Comparison of ENCODE assay signal across 8 cellular contexts in the genomic region with DNA sequence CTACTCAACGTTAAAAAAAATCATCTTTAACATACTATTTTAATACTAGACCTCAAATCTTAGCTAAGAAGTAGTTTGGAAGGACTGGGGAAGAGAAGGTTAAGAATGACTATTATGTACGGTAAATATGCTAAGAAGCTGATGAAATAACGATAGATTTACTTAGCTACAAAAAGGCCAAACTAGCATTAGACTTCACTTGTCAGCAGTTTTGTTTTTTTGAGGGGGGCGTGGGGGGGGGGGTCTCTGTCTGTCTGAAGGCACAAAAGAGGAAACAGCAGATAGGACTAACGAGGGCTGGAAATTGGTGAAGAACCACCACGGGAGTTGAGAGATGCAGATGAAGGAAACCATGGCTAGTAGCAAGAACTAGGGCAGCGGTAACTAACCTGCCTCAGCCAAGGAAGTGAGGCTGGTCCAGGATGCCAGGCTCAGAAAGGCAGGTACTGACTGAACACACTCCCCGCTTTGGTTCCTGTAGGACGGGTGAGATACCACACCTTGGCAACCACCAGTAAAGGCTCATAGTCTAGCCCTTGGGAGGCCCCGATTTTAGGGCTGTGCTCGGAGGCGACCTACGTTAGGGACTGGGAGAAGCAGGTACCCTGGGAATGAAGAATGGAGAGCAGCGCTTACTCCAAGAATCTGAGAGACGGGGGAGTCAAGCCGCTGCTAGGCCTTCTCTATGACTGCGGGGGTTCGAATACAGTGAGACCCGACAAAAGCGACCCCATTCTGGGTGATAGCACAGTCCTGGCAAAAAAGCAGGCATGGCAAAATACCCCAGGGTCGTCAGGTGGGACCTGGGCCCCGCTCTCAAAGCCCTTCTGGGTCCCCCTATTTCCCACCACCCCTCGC. TPM values are rescaled to one million over a fixed set of nuclear protein-coding genes. Genes with fewer than 3 reads are reported as not detected.
DNase-seq lines count a peak whose midpoint lies in the region; ATAC-seq, FAIRE-seq and TF ChIP-seq lines count a peak whose summit lies in the region.

No MANE protein-coding gene starts in this region.

- peak overlapping the region; percentile 96 for H2AK5ac ChIP-seq in H1 (ENCODE audit: low read depth, low read length)

- TF ChIP-seq POLR2A in Peyer's patch (IDR thresholded peaks at IDR 0.05) (no peak), H1 (IDR thresholded peaks at IDR 0.05; ENCODE audit: control extremely low read depth in 1 of 2, low read depth in 2 of 2, low read length in 2 of 2) (peak in 1 of 2 experiments; percentile 60; a peak in 1 of 3 replicates)

- TF ChIP-seq EP300 in H1 (IDR thresholded peaks at IDR 0.05; ENCODE audit: borderline replicate concordance in 1 of 2, low read depth in 2 of 2, low read length in 2 of 2), result no peak

- H3K79me2 ChIP-seq in H1 (ENCODE audit: control insufficient read depth in 1 of 2, insufficient read depth in 2 of 2, low read length in 2 of 2), result peaks cover 3 to 55% of the 10 kb centered on the region in 2 experiments; a peak in 2 of 4 replicates

- peaks cover 39% of the 10 kb centered on the region for H3K4me1 ChIP-seq in BLaER1
- peaks cover 0 to 24% (median 4%) of the 10 kb centered on the region in 4 donors for H3K4me1 ChIP-seq in Peyer's patch
- H3K4me1 ChIP-seq in H1 (replicated peaks in 1 of 4; ENCODE audit: control insufficient read depth in 3 of 4, insufficient read depth in 4 of 4, low read length in 3 of 4), result peaks cover 2 to 14% (median 4%) of the 10 kb centered on the region in 4 experiments; a peak in 5 of 7 replicates

- H3K4me1 Mint-ChIP-seq in nephron, result peaks cover 27% of the 10 kb centered on the region

- no peaks in the 10 kb centered on the region; the same call in 1 of the 2 replicates for H3K79me1 ChIP-seq in H1 (ENCODE audit: low read depth, low read length)

- peaks cover 11% of the 10 kb centered on the region for H3K23me2 ChIP-seq in H1 (ENCODE audit: low read depth, low read length)

- H4K8ac ChIP-seq in H1 (ENCODE audit: extremely low read depth, insufficient read depth, low read length), result peak overlapping the region; percentile 93

- H3K23ac ChIP-seq in H1 (ENCODE audit: insufficient read length), result no peak overlapping the region

- no peaks in the 10 kb centered on the region for H3K27me3 ChIP-seq in BLaER1
- H3K27me3 ChIP-seq in Peyer's patch, result no peaks in the 10 kb centered on the region
- H3K27me3 ChIP-seq in H1 (replicated peaks in 1 of 4; ENCODE audit: control insufficient read depth in 3 of 4, extremely low read depth in 1 of 4, insufficient read depth in 3 of 4, low read length in 3 of 4), result no peaks in the 10 kb centered on the region; a peak in 1 of 7 replicates

- H2BK5ac ChIP-seq in H1 (ENCODE audit: low read depth, low read length), result peak overlapping the region; percentile 96; the same call in 1 of the 2 replicates

- peak overlapping the region; percentile 66; the same call in 1 of the 2 replicates for H2BK15ac ChIP-seq in H1 (ENCODE audit: low read length)

- H3K9me3 Mint-ChIP-seq in nephron, result no peaks in the 10 kb centered on the region

- peak overlapping the region; percentile 85 for H3K4me3 ChIP-seq in BLaER1
- peak overlapping the region; percentile 64 to 95 (median 78) for H3K4me3 ChIP-seq in Peyer's patch
- peak overlapping the region; percentile 81 to 97 (median 88) for H3K4me3 ChIP-seq in H1 (ENCODE audit: extremely low read depth in 1 of 4, insufficient read depth in 2 of 4, low read depth in 3 of 4, low read length in 4 of 4)

- peaks cover 8% of the 10 kb centered on the region; the same call in 1 of the 2 replicates for H4K20me1 ChIP-seq in BLaER1
- peaks cover 0 to 5% of the 10 kb centered on the region in 2 experiments for H4K20me1 ChIP-seq in H1 (replicated peaks in 1 of 2; ENCODE audit: control insufficient read depth in 1 of 2, insufficient read depth in 2 of 2, low read length in 2 of 2)

- 0 out of 2 replicates have a peak overlapping the region, but pooled peaks have one; percentile 12 for H2BK12ac ChIP-seq in H1 (ENCODE audit: low read depth, low read length)

- H3K27me3 Mint-ChIP-seq in nephron (ENCODE audit: low read depth), result no peaks in the 10 kb centered on the region

- DNase-seq in Peyer's patch, result no peak
- DNase-seq in H1 (ENCODE audit: low read depth in 1 of 2, low spot score in 2 of 2), result peak in 1 of 2 experiments; percentile 56
- no peak for DNase-seq in AML-193 (lab: John Stamatoyannopoulos, UW)
- no peak for DNase-seq in DMS153 treated with DMSO at 0.1 percent for 48 hours (lab: John Stamatoyannopoulos, UW; ENCODE audit: unreplicated experiment)
- DNase-seq in NCI-H2081 treated with DMSO at 0.1 percent for 48 hours (lab: John Stamatoyannopoulos, UW), result no peak

- H3K56ac ChIP-seq in H1 (replicated peaks; ENCODE audit: insufficient read length, low read depth, low read length), result peak overlapping the region; percentile 37

- WGBS in H1 (ENCODE audit: extremely low coverage in 1 of 2, insufficient coverage in 1 of 2, insufficient read length in 1 of 2, insufficient replicate concordance in 2 of 2, low coverage in 1 of 2, low lambda C conversion rate in 2 of 2, missing lambda C conversion rate in 1 of 2), 2 experiments, result 20% methylated on average over 23 of the region's 23 CpGs; no CpG with 5 or more reads in 1 of the 2 experiments

- H3K9me3 ChIP-seq in BLaER1 (no peaks in the 10 kb centered on the region), Peyer's patch (no peaks in the 10 kb centered on the region), H1 (ENCODE audit: insufficient read depth in 2 of 2, low read depth in 1 of 2, low read length in 1 of 2) (no peaks in the 10 kb centered on the region)

- H3K36me3 ChIP-seq in BLaER1 (peaks cover 49% of the 10 kb centered on the region), Peyer's patch (peaks cover 0 to 13% (median 0%) of the 10 kb centered on the region in 3 donors), H1 (ENCODE audit: control insufficient read depth in 2 of 4, insufficient read depth in 4 of 4, low read length in 3 of 4) (peaks cover 0 to 22% (median 10%) of the 10 kb centered on the region in 4 experiments; a peak in 4 of 8 replicates)

- ATAC-seq in GM21619 (IDR thresholded peaks at IDR 0.05; ENCODE audit: unreplicated experiment), result peak; percentile 16

- peak overlapping the region; percentile 92 to 99 (median 97) for H3K27ac Mint-ChIP-seq in nephron

- H3K4me2 ChIP-seq in BLaER1, result peak overlapping the region; percentile 93
- H3K4me2 ChIP-seq in H1 (ENCODE audit: insufficient read depth in 1 of 2, low read depth in 2 of 2, low read length in 2 of 2), result peak overlapping the region; percentile 86 to 92

- peaks cover 30% of the 10 kb centered on the region for H3K36me3 Mint-ChIP-seq in nephron (ENCODE audit: low read depth)

- peak overlapping the region; percentile 95; the same call in 1 of the 2 replicates for H2AFZ ChIP-seq in H1 (ENCODE audit: low read length)

- TF ChIP-seq CTCF in Peyer's patch (IDR thresholded peaks at IDR 0.05) (no peak), H1 (IDR thresholded peaks at IDR 0.05; ENCODE audit: control extremely low read depth in 1 of 3, insufficient read depth in 1 of 3, low read depth in 1 of 3, low read length in 3 of 3) (no peak), nephron (IDR thresholded peaks at IDR 0.05; ENCODE audit: unreplicated experiment in 3 of 3) (no peak)

- peak overlapping the region; percentile 64; the same call in 1 of the 2 replicates for H3K18ac ChIP-seq in H1 (ENCODE audit: extremely low read depth, low read length)

- no peak for TF ChIP-seq RAD21 in H1 (IDR thresholded peaks at IDR 0.05 in 1 of 2, conservative IDR thresholded peaks at IDR 0.05 in 1 of 2; ENCODE audit: low read depth in 2 of 2, low read length in 2 of 2)

- H2BK120ac ChIP-seq in H1 (replicated peaks; ENCODE audit: low read depth, low read length), result no peak overlapping the region

- H4K91ac ChIP-seq in H1 (replicated peaks; ENCODE audit: insufficient read length, low read length), result peak overlapping the region; percentile 41

- no peak overlapping the region for H3K4ac ChIP-seq in H1 (replicated peaks; ENCODE audit: insufficient read length, low read depth, low read length)

- H3K14ac ChIP-seq in H1 (ENCODE audit: insufficient read length), result no peak overlapping the region

- CTCF ChIA-PET in H1 (lab: Charles Lee; ENCODE audit: partially characterized antibody), result interaction anchor here (0.7 to 1.9 kb wide), 7 partner anchors 10 to 122 kb away, joined by 3 to 6 read pairs (median 4); a partner anchor contains a TSS

- POLR2A ChIA-PET in H1 (lab: Charles Lee; ENCODE audit: partially characterized antibody), result interaction anchor here (0.6 to 2.2 kb wide), 10 partner anchors 8 to 452 kb away, joined by 3 to 6 read pairs (median 4); a partner anchor contains a TSS

- peak overlapping the region; percentile 90 to 98 (median 94) for H3K4me3 Mint-ChIP-seq in nephron

- H3K27ac ChIP-seq in BLaER1 (peak overlapping the region; percentile 85), Peyer's patch (peak overlapping the region; percentile 80 to 94 (median 87)), H1 (ENCODE audit: low read depth, low read length) (peak overlapping the region; percentile 94)

- no peak overlapping the region for H2BK20ac ChIP-seq in H1 (ENCODE audit: low read length)

- no peak for FAIRE-seq in H1 (lab: Jason Lieb, UNC)

- H4K5ac ChIP-seq in H1 (ENCODE audit: insufficient read length, low read depth, low read length), result no peak overlapping the region

- H3K9ac ChIP-seq in BLaER1, result peak overlapping the region; percentile 89
- H3K9ac ChIP-seq in H1 (replicated peaks in 1 of 4; ENCODE audit: extremely low read depth in 1 of 4, low read depth in 3 of 4, low read length in 3 of 4), result peak overlapping the region; percentile 76 to 86 (median 80)

RNA-seq across cellular contexts. Expression of a gene that starts 0.7 kb away (rescaled TPM):
- 10 to 100 TPM; 44.1 to 77.6 (median 67.9) TPM for total RNA-seq in Peyer's patch
- 241 and 253 TPM in 2 replicates for total RNA-seq in H1 (2021; fragmentation: NEBNext Ultra II Directional; extraction: Animal tissue kit (Norgen Biotek cat#: 25700))
- polyA plus RNA-seq in H1 (2011; rRNA removed), result 196 and 317 TPM in 2 replicates
- 304 TPM for polyA plus RNA-seq in H1 (2011; cell fraction: cytosol; rRNA removed)
- 126 TPM for polyA plus RNA-seq in H1 (2011; cell fraction: nucleus; rRNA removed)
- polyA plus RNA-seq in H1 (2012, experiment 1 of 2), result 368 to 472 TPM (median 440 TPM) in 4 replicates
- 1,298 TPM for polyA plus RNA-seq in H1 (2012, experiment 2 of 2)
- polyA plus RNA-seq in H1 (2013, experiment 1 of 2), result 411 TPM
- polyA plus RNA-seq in H1 (2013, experiment 2 of 2), result 426 TPM
- polyA minus RNA-seq in H1 (2011; rRNA and poly(A)+ RNA removed), result 70.9 and 75.2 TPM in 2 replicates
- polyA minus RNA-seq in H1 (2011; cell fraction: cytosol; rRNA and poly(A)+ RNA removed), result 68.0 TPM
- 51.1 TPM for polyA minus RNA-seq in H1 (2011; cell fraction: nucleus; rRNA and poly(A)+ RNA removed)

RNA-seq across cellular contexts. Expression of a gene that starts 1.2 kb away (rescaled TPM):
- 10 to 100 TPM; 52.7 to 59.4 (median 55.3) TPM for total RNA-seq in Peyer's patch
- 85.3 and 88.3 TPM in 2 replicates for total RNA-seq in H1 (2021; fragmentation: NEBNext Ultra II Directional; extraction: Animal tissue kit (Norgen Biotek cat#: 25700))
- 52.9 and 61.6 TPM in 2 replicates for polyA plus RNA-seq in H1 (2011; rRNA removed)
- 84.7 TPM for polyA plus RNA-seq in H1 (2011; cell fraction: cytosol; rRNA removed)
- polyA plus RNA-seq in H1 (2011; cell fraction: nucleus; rRNA removed), result 82.6 TPM
- polyA plus RNA-seq in H1 (2012, experiment 1 of 2), result 91.9 to 106 TPM (median 101 TPM) in 4 replicates
- 59.5 TPM for polyA plus RNA-seq in H1 (2012, experiment 2 of 2)
- 58.1 TPM for polyA plus RNA-seq in H1 (2013, experiment 1 of 2)
- polyA plus RNA-seq in H1 (2013, experiment 2 of 2), result 63.5 TPM
- 71.1 and 110 TPM in 2 replicates for polyA minus RNA-seq in H1 (2011; rRNA and poly(A)+ RNA removed)
- 41.1 TPM for polyA minus RNA-seq in H1 (2011; cell fraction: cytosol; rRNA and poly(A)+ RNA removed)
- 72.2 TPM for polyA minus RNA-seq in H1 (2011; cell fraction: nucleus; rRNA and poly(A)+ RNA removed)

RNA-seq across cellular contexts. Expression of a gene that starts 10.9 kb away (rescaled TPM):
- total RNA-seq in Peyer's patch, result 10 to 100 TPM; 26.4 to 39.6 (median 36.9) TPM
- total RNA-seq in H1 (2021; fragmentation: NEBNext Ultra II Directional; extraction: Animal tissue kit (Norgen Biotek cat#: 25700)), result 31.0 and 36.7 TPM in 2 replicates
- polyA plus RNA-seq in H1 (2011; rRNA removed), result 23.5 and 31.7 TPM in 2 replicates
- polyA plus RNA-seq in H1 (2011; cell fraction: cytosol; rRNA removed), result 23.9 TPM
- 35.0 TPM for polyA plus RNA-seq in H1 (2011; cell fraction: nucleus; rRNA removed)
- 26.5 to 47.3 TPM (median 32.5 TPM) in 4 replicates for polyA plus RNA-seq in H1 (2012, experiment 1 of 2)
- polyA plus RNA-seq in H1 (2012, experiment 2 of 2), result 24.3 TPM
- 37.5 TPM for polyA plus RNA-seq in H1 (2013, experiment 1 of 2)
- 41.3 TPM for polyA plus RNA-seq in H1 (2013, experiment 2 of 2)
- polyA minus RNA-seq in H1 (2011; rRNA and poly(A)+ RNA removed), result 20.8 and 30.6 TPM in 2 replicates
- polyA minus RNA-seq in H1 (2011; cell fraction: cytosol; rRNA and poly(A)+ RNA removed), result 14.8 TPM
- polyA minus RNA-seq in H1 (2011; cell fraction: nucleus; rRNA and poly(A)+ RNA removed), result 31.8 TPM

RNA-seq across cellular contexts. Expression of a gene that starts 15.6 kb away (rescaled TPM):
- total RNA-seq in Peyer's patch, result 10 to 100 TPM in 2 of 4 donors, 1 to 10 TPM in 2; 7.4 to 17.5 (median 10.5) TPM
- 14.3 and 17.7 TPM in 2 replicates for total RNA-seq in H1 (2021; fragmentation: NEBNext Ultra II Directional; extraction: Animal tissue kit (Norgen Biotek cat#: 25700))
- 25.3 and 32.2 TPM in 2 replicates for polyA plus RNA-seq in H1 (2011; rRNA removed)
- 27.1 TPM for polyA plus RNA-seq in H1 (2011; cell fraction: cytosol; rRNA removed)
- 20.6 TPM for polyA plus RNA-seq in H1 (2011; cell fraction: nucleus; rRNA removed)
- 19.2 to 24.2 TPM (median 22.5 TPM) in 4 replicates for polyA plus RNA-seq in H1 (2012, experiment 1 of 2)
- polyA plus RNA-seq in H1 (2012, experiment 2 of 2), result 41.5 TPM
- polyA plus RNA-seq in H1 (2013, experiment 1 of 2), result 28.0 TPM
- 27.9 TPM for polyA plus RNA-seq in H1 (2013, experiment 2 of 2)
- polyA minus RNA-seq in H1 (2011; rRNA and poly(A)+ RNA removed), result 7.8 and 9.2 TPM in 2 replicates
- 7.6 TPM for polyA minus RNA-seq in H1 (2011; cell fraction: cytosol; rRNA and poly(A)+ RNA removed)
- 10.5 TPM for polyA minus RNA-seq in H1 (2011; cell fraction: nucleus; rRNA and poly(A)+ RNA removed)

RNA-seq across cellular contexts. Expression of a gene that starts 18.2 kb away (rescaled TPM):
- total RNA-seq in Peyer's patch, result 100 to 1,000 TPM in 1 of 4 donors, 10 to 100 TPM in 3; 31.4 to 190 (median 54.3) TPM
- 32.9 and 36.4 TPM in 2 replicates for total RNA-seq in H1 (2021; fragmentation: NEBNext Ultra II Directional; extraction: Animal tissue kit (Norgen Biotek cat#: 25700))
- polyA plus RNA-seq in H1 (2011; rRNA removed), result 23.4 and 37.6 TPM in 2 replicates
- 60.0 TPM for polyA plus RNA-seq in H1 (2011; cell fraction: cytosol; rRNA removed)
- polyA plus RNA-seq in H1 (2011; cell fraction: nucleus; rRNA removed), result 10.1 TPM
- 63.5 to 76.8 TPM (median 70.2 TPM) in 4 replicates for polyA plus RNA-seq in H1 (2012, experiment 1 of 2)
- polyA plus RNA-seq in H1 (2012, experiment 2 of 2), result 25.7 TPM
- 27.9 TPM for polyA plus RNA-seq in H1 (2013, experiment 1 of 2)
- polyA plus RNA-seq in H1 (2013, experiment 2 of 2), result 29.9 TPM
- 14.3 and 25.2 TPM in 2 replicates for polyA minus RNA-seq in H1 (2011; rRNA and poly(A)+ RNA removed)
- 14.8 TPM for polyA minus RNA-seq in H1 (2011; cell fraction: cytosol; rRNA and poly(A)+ RNA removed)
- polyA minus RNA-seq in H1 (2011; cell fraction: nucleus; rRNA and poly(A)+ RNA removed), result 17.3 TPM
